In the genomic region with DNA sequence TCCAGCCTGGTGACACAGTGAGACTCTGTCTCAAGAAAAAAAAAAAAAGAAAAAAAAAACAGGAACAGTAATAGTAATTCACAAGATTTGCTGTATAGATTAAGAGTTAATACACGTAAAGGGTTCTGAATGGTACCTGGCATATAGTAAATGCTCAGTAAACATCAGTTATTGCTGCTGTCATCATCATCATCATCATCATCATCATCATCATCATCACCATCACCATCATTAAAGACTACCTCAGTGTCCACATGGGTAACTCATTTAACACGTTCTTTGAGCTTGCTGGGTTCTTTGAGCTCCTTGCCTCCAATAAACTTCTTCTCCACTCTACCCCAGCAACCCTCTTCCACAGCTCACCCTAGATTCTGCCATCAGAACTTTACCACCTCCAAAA, we compare ENCODE assay signal across 21 cellular contexts.
"Had no signal": no experiment of that assay in that cellular context is flagged by ENCODE, and none has a peak within 500 bp of the region (broad histone marks: within the 10 kb centered on the region; RNA-seq: fewer than 3 reads in every experiment).

No MANE protein-coding gene starts in this region.

- H3K27me3 Mint-ChIP-seq: natural killer cell treated with Interleukin-12 subunit alpha and Interleukin-12 subunit beta and Interleukin-15 and Interleukin-18, amount 100 ng/mL, for 72 hours; progenitor cell of endocrine pancreas; type B pancreatic cell had no signal

- H3K27ac Mint-ChIP-seq: progenitor cell of endocrine pancreas; stimulated activated effector memory CD8-positive, alpha-beta T cell treated with anti-CD3 and anti-CD28 coated beads, Interleukin-12 subunit alpha, Interleukin-12 subunit beta, amount 100 ng/mL, for 72 hours; type B pancreatic cell had no signal

- DNase-seq: effector CD4-positive, alpha-beta T cell; foreskin melanocyte; head of caudate nucleus; hippocampal formation; kidney glomerular epithelial cell; mammary epithelial cell; mucosa of descending colon; occipital lobe; pancreas; right cardiac atrium; stimulated activated CD4-positive, alpha-beta T cell treated with anti-CD3 and anti-CD28 coated beads, Interleukin-4, amount 100 ng/mL, for 1 hour; stimulated activated CD8-positive, alpha-beta memory T cell treated with anti-CD3 and anti-CD28 coated beads, Interleukin-4, amount 100 ng/mL, for 48 hours; stimulated activated naive CD8-positive, alpha-beta T cell treated with anti-CD3 and anti-CD28 coated beads, Interleukin-15, Interleukin-2, amounts not matched to agents 100 U/mL and 50 U/mL, for 24 hours; thyroid gland had no signal

- H3K4me3 Mint-ChIP-seq: natural killer cell treated with Interleukin-12 subunit alpha and Interleukin-12 subunit beta and Interleukin-15 and Interleukin-18, amount 100 ng/mL, for 72 hours; stimulated activated effector memory CD8-positive, alpha-beta T cell treated with anti-CD3 and anti-CD28 coated beads, Interleukin-12 subunit alpha, Interleukin-12 subunit beta, amount 100 ng/mL, for 72 hours; type B pancreatic cell had no signal

- H3K4me3 ChIP-seq: coronary artery, mucosa of descending colon, pancreas, suprapubic skin, thyroid gland had no signal

- H3K27me3 ChIP-seq: pancreas, suprapubic skin, thyroid gland had no signal

- H3K9me3 ChIP-seq: mucosa of descending colon, pancreas, suprapubic skin, thyroid gland had no signal

- H3K36me3 ChIP-seq: pancreas, suprapubic skin, thyroid gland had no signal

- ATAC-seq: left lobe of liver; mucosa of descending colon; natural killer cell treated with Interleukin-12 subunit alpha and Interleukin-12 subunit beta and Interleukin-15 and Interleukin-18, amount 100 ng/mL, for 72 hours; pancreas; right cardiac atrium; stimulated activated effector memory CD8-positive, alpha-beta T cell treated with anti-CD3 and anti-CD28 coated beads, Interleukin-12 subunit alpha, Interleukin-12 subunit beta, amount 100 ng/mL, for 72 hours; stimulated activated naive CD8-positive, alpha-beta T cell treated with anti-CD3 and anti-CD28 coated beads, Interleukin-15, Interleukin-2, amounts not matched to agents 100 U/mL and 50 U/mL, for 24 hours had no signal

- H3K27ac ChIP-seq: coronary artery, pancreas, suprapubic skin, thyroid gland had no signal

- H3K9me3 Mint-ChIP-seq: natural killer cell treated with Interleukin-12 subunit alpha and Interleukin-12 subunit beta and Interleukin-15 and Interleukin-18, amount 100 ng/mL, for 72 hours; stimulated activated effector memory CD8-positive, alpha-beta T cell treated with anti-CD3 and anti-CD28 coated beads, Interleukin-12 subunit alpha, Interleukin-12 subunit beta, amount 100 ng/mL, for 72 hours had no signal

- H3K36me3 Mint-ChIP-seq: natural killer cell treated with Interleukin-12 subunit alpha and Interleukin-12 subunit beta and Interleukin-15 and Interleukin-18, amount 100 ng/mL, for 72 hours had no signal
